ENCODE assay signal across 8 cellular contexts in genomic region chr4:86935833-86936721, GRCh38. TPM values are rescaled to one million over a fixed set of nuclear protein-coding genes. Genes with fewer than 3 reads are reported as not detected.
DNase-seq lines count a peak whose midpoint lies in the region; ATAC-seq and TF ChIP-seq lines count a peak whose summit lies in the region.

No MANE protein-coding gene starts in this region.

- no peaks in the 10 kb centered on the region for H3K9me2 ChIP-seq in PC-9 (ENCODE audit: insufficient read depth)

- H4K20me1 ChIP-seq in PC-9 (ENCODE audit: insufficient read depth) = no peaks in the 10 kb centered on the region; the same call in 1 of the 2 replicates

- H3K27me3 ChIP-seq in AG04450 (ENCODE audit: control insufficient read depth, insufficient read depth, low read length) (no peaks in the 10 kb centered on the region), PC-9 (ENCODE audit: insufficient read depth, low read depth) (no peaks in the 10 kb centered on the region), subcutaneous abdominal adipose tissue (ENCODE audit: control insufficient read depth in 5 of 5, insufficient read depth in 4 of 5, low read length in 5 of 5) (no peaks in the 10 kb centered on the region)

- TF ChIP-seq CTCF in AG04450 (IDR thresholded peaks at IDR 0.05; ENCODE audit: low read depth, low read length) = no peak
- no peak for TF ChIP-seq CTCF in PC-9 (conservative IDR thresholded peaks at IDR 0.05)
- no peak for TF ChIP-seq CTCF in fibroblast of mammary gland (conservative IDR thresholded peaks at IDR 0.05; ENCODE audit: control insufficient read depth, insufficient read depth, low read depth, low read length)
- TF ChIP-seq CTCF in neural crest cell (conservative IDR thresholded peaks at IDR 0.05) = no peak

- peaks cover 37% of the 10 kb centered on the region for H3K4me1 Mint-ChIP-seq in neural crest cell

- H3K9ac ChIP-seq in subcutaneous abdominal adipose tissue (ENCODE audit: low read length in 5 of 5) = peak overlapping the region; percentile 82 to 95 (median 92)

- H3K36me3 Mint-ChIP-seq in neural crest cell (ENCODE audit: low read depth) = no peaks in the 10 kb centered on the region

- H3K27ac ChIP-seq in AG04450 (ENCODE audit: low read depth, low read length) (peak overlapping the region; percentile 77), PC-9 (peak overlapping the region; percentile 83), subcutaneous abdominal adipose tissue (ENCODE audit: low read depth, low read length) (peak overlapping the region; percentile 99)

- H3K36me3 ChIP-seq in PC-9 (ENCODE audit: low read depth) = no peaks in the 10 kb centered on the region
- H3K36me3 ChIP-seq in subcutaneous abdominal adipose tissue (ENCODE audit: control insufficient read depth in 5 of 5, insufficient read depth in 5 of 5, low read length in 5 of 5) = peaks cover 0 to 4% (median 0%) of the 10 kb centered on the region in 5 donors

- H3K4me1 ChIP-seq in PC-9 (replicated peaks; ENCODE audit: insufficient read depth) = peaks cover 37% of the 10 kb centered on the region
- peaks cover 0 to 56% (median 39%) of the 10 kb centered on the region in 5 donors for H3K4me1 ChIP-seq in subcutaneous abdominal adipose tissue (ENCODE audit: control insufficient read depth in 5 of 5, insufficient read depth in 5 of 5, low read length in 5 of 5)

- H3K4me3 ChIP-seq in AG04450 (ENCODE audit: low read depth, low read length) (peak overlapping the region; percentile 86), PC-9 (peak overlapping the region; percentile 75), fibroblast of mammary gland (ENCODE audit: control insufficient read depth, low read depth, low read length) (peak overlapping the region; percentile 84), subcutaneous abdominal adipose tissue (ENCODE audit: low read depth in 1 of 5, low read length in 5 of 5) (peak overlapping the region; percentile 82 to 94 (median 90))

- POLR2A ChIA-PET in AG04450 (lab: Yijun Ruan, JAX) (interaction anchor here (0.5 to 2.5 kb wide), 12 partner anchors 9 to 184 kb away, joined by 3 to 40 read pairs (median 5); no protein-coding TSS in a partner anchor), PC-9 (lab: Charles Lee; ENCODE audit: unreplicated experiment) (interaction anchor here (0.5 to 0.7 kb wide), 7 partner anchors 8 to 149 kb away, joined by 3 to 17 read pairs (median 4); no protein-coding TSS in a partner anchor)

- H2AFZ ChIP-seq in PC-9 = peak overlapping the region; percentile 81

- H3F3A ChIP-seq in PC-9 (ENCODE audit: insufficient read depth, low read depth) = peaks cover 28% of the 10 kb centered on the region

- peak; percentile 36 for ATAC-seq in GM18909 (IDR thresholded peaks at IDR 0.05; ENCODE audit: poor library complexity, unreplicated experiment)
- ATAC-seq in HG03135 (IDR thresholded peaks at IDR 0.05; ENCODE audit: unreplicated experiment) = peak; percentile 38

- H3K9me3 ChIP-seq in AG04450 (ENCODE audit: control insufficient read depth, insufficient read depth, low read length) (no peaks in the 10 kb centered on the region; the same call in 1 of the 2 replicates), PC-9 (ENCODE audit: insufficient read depth, low read depth) (no peaks in the 10 kb centered on the region), subcutaneous abdominal adipose tissue (ENCODE audit: control insufficient read depth in 5 of 5, low read length in 5 of 5) (no peaks in the 10 kb centered on the region)

- peak overlapping the region; percentile 88 for H3K4me3 Mint-ChIP-seq in neural crest cell

- peak overlapping the region; percentile 89 for H3K4me2 ChIP-seq in PC-9

- H3K27ac Mint-ChIP-seq in neural crest cell (ENCODE audit: unreplicated experiment) = no peak overlapping the region

- H3K9me3 Mint-ChIP-seq in neural crest cell = no peaks in the 10 kb centered on the region

- BruUV-seq in PC-9 (replicated peaks; lab: Mats Ljungman, UMichigan) = TSS peak; percentile 48

- peaks cover 38% of the 10 kb centered on the region for H3K27me3 Mint-ChIP-seq in neural crest cell (ENCODE audit: low read depth)

- CTCF ChIA-PET in AG04450 (lab: Charles Lee) (interaction anchor here (0.6 to 5.1 kb wide), 7 partner anchors 10 to 214 kb away, joined by 3 to 33 read pairs (median 5); no protein-coding TSS in a partner anchor), PC-9 (lab: Charles Lee) (interaction anchor here (0.5 to 1.2 kb wide), 2 partner anchors 8 to 14 kb away, joined by 3 to 4 read pairs; no protein-coding TSS in a partner anchor)

- H3K79me2 ChIP-seq in PC-9 (ENCODE audit: low read depth) = peaks cover 46% of the 10 kb centered on the region

- no peak for DNase-seq in AG04450 (ENCODE audit: low read depth, low spot score)
- peak; percentile 69 to 80 for DNase-seq in PC-9
- peak; percentile 84 to 87 for DNase-seq in activated T-cell treated with anti-CD3 and anti-CD28 coated beads, Interleukin-2, amount 50 U/mL, for 48 hours
- DNase-seq in fibroblast of mammary gland (ENCODE audit: low read depth) = peak; percentile 70
- no peak for DNase-seq in neural crest cell (ENCODE audit: low read depth, low spot score)

- intact Hi-C loops in PC-9 (cut with micrococcal nuclease; ENCODE audit: unreplicated experiment) = loop anchor here (1.0 to 5.0 kb wide), 4 partner anchors 21 to 286 kb away; partner anchors contain the start of gene KLHL8

RNA-seq across cellular contexts. Expression of gene AFF1, which starts 1.3 kb away (rescaled TPM):
- polyA plus RNA-seq in AG04450 (2011; rRNA removed) = 17.2 and 19.5 TPM in 2 replicates
- polyA minus RNA-seq in AG04450 (2011; rRNA and poly(A)+ RNA removed) = 57.4 and 73.9 TPM in 2 replicates
- total RNA-seq in PC-9 (2021) (45.3 and 52.8 TPM in 2 replicates), neural crest cell (34.1 and 37.8 TPM in 2 replicates)

RNA-seq across cellular contexts. Expression of gene C4orf36, which starts 43.9 kb away (rescaled TPM):
- 1.2 and 1.3 TPM in 2 replicates for polyA plus RNA-seq in AG04450 (2011; rRNA removed)
- not detected in 2 replicates for polyA minus RNA-seq in AG04450 (2011; rRNA and poly(A)+ RNA removed)
- total RNA-seq in PC-9 (2021) = 2.0 TPM in 1 of 2 replicates, not detected in the other
- total RNA-seq in neural crest cell = 1.9 and 3.2 TPM in 2 replicates

Comparison
In these comparisons a context has a peak if more than half of its experiments do, and no peak if none do; other contexts are left out.
1. DNase-seq: peak in PC-9 (2 of 2), activated T-cell treated with anti-CD3 and anti-CD28 coated beads, Interleukin-2, amount 50 U/mL, for 48 hours (2 of 2) and fibroblast of mammary gland (single experiment); none in AG04450 (single experiment) and neural crest cell (single experiment).
2. Peak in every context shown above with its lines, with median percentiles within 50 percentile points of each other: H3K27ac ChIP-seq and H3K4me3 ChIP-seq.